24 cellular contexts compared by ENCODE assay signal in the genomic region with DNA sequence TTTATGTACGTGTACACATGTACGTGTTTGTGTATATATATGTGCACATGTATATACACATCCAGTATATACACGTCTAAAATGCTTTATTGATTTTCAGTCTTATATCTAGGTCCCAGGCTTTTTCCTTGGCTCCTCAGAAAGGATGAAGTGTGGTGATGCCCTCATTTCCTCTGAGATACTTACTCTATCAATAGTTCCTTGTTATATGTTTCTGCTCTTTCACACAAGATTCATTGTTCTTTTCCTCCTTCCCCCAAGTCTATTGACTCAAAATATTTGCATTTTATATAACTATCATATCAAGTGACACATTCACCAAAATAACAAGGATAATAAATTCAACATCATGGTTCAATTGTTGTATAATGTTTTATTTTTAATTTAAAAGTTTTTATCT.
"Had no signal": no experiment of that assay in that cellular context is flagged by ENCODE, and none has a peak within 500 bp of the region (broad histone marks: within the 10 kb centered on the region; RNA-seq: fewer than 3 reads in every experiment).

No MANE protein-coding gene starts in this region.

- ATAC-seq: activated CD4-positive, alpha-beta T cell treated with anti-CD3 and anti-CD28 coated beads for 36 hours; activated CD8-positive, alpha-beta T cell treated with anti-CD3 and anti-CD28 coated beads, Interleukin-2, amount 10 ng/mL, durations not matched to agents 7 days and 5 days; K562 had no signal

- DNase-seq: activated CD4-positive, alpha-beta T cell treated with anti-CD3 and anti-CD28 coated beads for 36 hours; activated CD4-positive, alpha-beta T cell treated with anti-CD3 and anti-CD28 coated beads, Interleukin-2, amount 10 ng/mL, durations not matched to agents 7 days and 5 days; activated CD4-positive, alpha-beta T cell treated with anti-CD3 and anti-CD28 coated beads, Interleukin-2, amount 50 U/mL, for 48 hours; activated CD8-positive, alpha-beta T cell treated with anti-CD3 and anti-CD28 coated beads, Interleukin-2, amount 10 ng/mL, durations not matched to agents 7 days and 5 days; activated gamma-delta T cell; activated naive CD4-positive, alpha-beta T cell treated with Interleukin-2 at 50 U/mL for 16 hours; activated naive CD8-positive, alpha-beta T cell treated with anti-CD3 and anti-CD28 coated beads, Interleukin-2, amount 10 ng/mL, durations not matched to agents 7 days and 5 days; activated T-cell treated with anti-CD3 and anti-CD28 coated beads, Interleukin-2, amount 50 U/mL, for 24 hours; amygdala; NCI-H1092; NCI-H1417 treated with DMSO at 0.1 percent for 48 hours; NCI-H187 treated with DMSO at 0.1 percent for 48 hours; NCI-H2081; NCI-H2171 treated with DMSO at 0.1 percent for 48 hours; NCI-H2227 treated with DMSO at 0.1 percent for 48 hours; NCI-H446; NCI-H510A treated with DMSO at 0.1 percent for 48 hours; NK-92 treated with Interleukin-12 subunit alpha and Interleukin-12 subunit beta, amount 100 ng/mL, for 24 hours; SHP77; SJCRH30; SK-N-SH had no signal

- H3K4me1 ChIP-seq: ascending aorta, SJCRH30 had no signal

- H3K4me3 ChIP-seq: ascending aorta, cardiac muscle cell, K562, SJCRH30 had no signal

- H3K36me3 ChIP-seq: ascending aorta, cardiac muscle cell, SJCRH30 had no signal

- H3K27ac ChIP-seq: ascending aorta, cardiac muscle cell, SJCRH30 had no signal

- H3K9ac ChIP-seq: SK-N-SH had no signal

- H3K4me2 ChIP-seq: SK-N-SH had no signal

- H3K27me3 ChIP-seq: ascending aorta, cardiac muscle cell, SJCRH30 had no signal

- H3K9me3 ChIP-seq: ascending aorta, SJCRH30, SK-N-SH had no signal

- H3K9me2 ChIP-seq: SK-N-SH had no signal
